ENCODE assay signal across 17 cellular contexts in the genomic region with DNA sequence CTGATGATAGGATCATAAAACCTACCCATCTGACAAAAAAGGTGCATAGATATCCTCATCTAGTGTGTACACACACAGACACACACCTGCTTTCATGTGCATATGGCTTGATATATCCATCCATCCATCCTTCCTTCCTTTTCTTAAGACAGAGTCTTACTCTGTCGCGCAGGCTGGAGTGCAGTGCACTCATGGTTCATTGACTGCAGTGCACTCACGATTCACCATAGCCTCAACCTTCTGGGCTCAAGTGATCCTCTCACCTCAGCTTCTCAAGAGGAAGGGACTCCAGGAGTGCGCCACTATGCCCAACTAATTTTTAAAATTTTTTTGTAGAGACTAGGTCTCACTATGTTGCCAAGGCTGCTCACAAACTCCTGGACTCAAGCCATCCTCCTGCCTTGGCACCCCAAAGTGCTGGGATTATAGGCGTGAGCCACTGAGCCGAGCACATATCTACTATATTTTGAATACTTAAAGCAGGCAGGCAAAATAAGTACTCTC. TPM values are rescaled to one million over a fixed set of nuclear protein-coding genes. Genes with fewer than 3 reads are reported as not detected.
DNase-seq lines count a peak whose midpoint lies in the region; ATAC-seq and TF ChIP-seq lines count a peak whose summit lies in the region.
"Had no signal": no experiment of that assay in that cellular context is flagged by ENCODE, and none has a peak within 500 bp of the region (broad histone marks: within the 10 kb centered on the region; RNA-seq: fewer than 3 reads in every experiment).

No MANE protein-coding gene starts in this region.

- H3K27ac ChIP-seq in CD4-positive, CD25-positive, alpha-beta regulatory T cell (ENCODE audit: insufficient read depth, low read length, poor library complexity, severe bottlenecking), result no peak overlapping the region
- no peak overlapping the region for H3K27ac ChIP-seq in CD8-positive, alpha-beta memory T cell (ENCODE audit: low read depth, low read length)
- no peak overlapping the region for H3K27ac ChIP-seq in naive thymus-derived CD4-positive, alpha-beta T cell (ENCODE audit: low read depth, low read length)
- no peak overlapping the region for H3K27ac ChIP-seq in aorta (ENCODE audit: low read depth in 1 of 2, low read length in 2 of 2)
- H3K27ac ChIP-seq: HL-60 had no signal

- no peaks in the 10 kb centered on the region for H3K9me3 ChIP-seq in CD4-positive, CD25-positive, alpha-beta regulatory T cell (ENCODE audit: control insufficient read depth in 2 of 2, low read length in 2 of 2)
- H3K9me3 ChIP-seq in CD8-positive, alpha-beta memory T cell (ENCODE audit: low read length), result no peaks in the 10 kb centered on the region
- no peaks in the 10 kb centered on the region for H3K9me3 ChIP-seq in naive thymus-derived CD4-positive, alpha-beta T cell (ENCODE audit: control insufficient read depth in 2 of 3, low read length in 3 of 3)
- no peaks in the 10 kb centered on the region for H3K9me3 ChIP-seq in aorta (ENCODE audit: control insufficient read depth, low read length)

- H3K4me3 ChIP-seq in CD4-positive, CD25-positive, alpha-beta regulatory T cell (ENCODE audit: low read depth, low read length), result no peak overlapping the region
- H3K4me3 ChIP-seq in CD8-positive, alpha-beta memory T cell (ENCODE audit: low read length), result no peak overlapping the region
- no peak overlapping the region for H3K4me3 ChIP-seq in naive thymus-derived CD4-positive, alpha-beta T cell (ENCODE audit: low read length)
- H3K4me3 ChIP-seq in aorta (ENCODE audit: low read length in 2 of 2), result no peak overlapping the region

- no peak overlapping the region for H3K4me3 Mint-ChIP-seq in CD4-positive, CD25-positive, alpha-beta regulatory T cell
- H3K4me3 Mint-ChIP-seq in CD8-positive, alpha-beta memory T cell, result no peak overlapping the region
- no peak overlapping the region for H3K4me3 Mint-ChIP-seq in WTC11
- peak overlapping the region in 1 of 10 donors; percentile 7 for H3K4me3 Mint-ChIP-seq in naive thymus-derived CD4-positive, alpha-beta T cell

- peaks cover 33% of the 10 kb centered on the region for H3K36me3 ChIP-seq in CD4-positive, CD25-positive, alpha-beta regulatory T cell (ENCODE audit: control insufficient read depth, insufficient read depth, low read length)
- peaks cover 18% of the 10 kb centered on the region for H3K36me3 ChIP-seq in CD8-positive, alpha-beta memory T cell (ENCODE audit: insufficient read depth, low read length)
- H3K36me3 ChIP-seq in naive thymus-derived CD4-positive, alpha-beta T cell (ENCODE audit: control insufficient read depth in 2 of 3, insufficient read depth in 3 of 3, low read length in 3 of 3), result peaks cover 5 to 36% (median 6%) of the 10 kb centered on the region in 3 experiments
- peaks cover 0 to 5% of the 10 kb centered on the region in 2 donors for H3K36me3 ChIP-seq in aorta (ENCODE audit: control insufficient read depth in 1 of 2, insufficient read depth in 2 of 2, low read length in 1 of 2)

- POLR2A ChIA-PET in CD8-positive, alpha-beta memory T cell (lab: Charles Lee), result no interaction called here
- POLR2A ChIA-PET in WTC11 (lab: Charles Lee), result no interaction called here
- POLR2A ChIA-PET in naive thymus-derived CD4-positive, alpha-beta T cell (lab: Charles Lee), result interaction anchor here (1.0 kb wide), 1 partner anchor 13 kb away, joined by 3 read pairs; no protein-coding TSS in a partner anchor

- intact Hi-C loops in naive thymus-derived CD4-positive, alpha-beta T cell (cut with micrococcal nuclease), result no loop called here
- intact Hi-C loops in aorta (cut with DNase I), result no loop called here

- no peak for DNase-seq in CD4-positive, CD25-positive, alpha-beta regulatory T cell
- DNase-seq in CD8-positive, alpha-beta memory T cell, result no peak
- DNase-seq in WTC11 (ENCODE audit: low spot score), result no peak
- no peak for DNase-seq in naive thymus-derived CD4-positive, alpha-beta T cell
- DNase-seq in hepatic stellate cell (ENCODE audit: low spot score), result no peak
- DNase-seq in activated effector memory CD4-positive, alpha-beta T cell treated with Interleukin-2 at 50 U/mL for 16 hours, result no peak
- no peak for DNase-seq in aorta
- DNase-seq: activated CD4-positive, CD25-positive, alpha-beta regulatory T cell; dermis blood vessel endothelial cell; GF-D8; KG1; NCI-H1092; NCI-H526; SHP77; stimulated activated CD4-positive, alpha-beta T cell treated with anti-CD3 and anti-CD28 coated beads, Interleukin-2, amount 100 ng/mL, for 24 hours; T-helper 1 cell had no signal

- H3K27me3 ChIP-seq in CD4-positive, CD25-positive, alpha-beta regulatory T cell (ENCODE audit: control insufficient read depth, insufficient read depth, low read length), result no peaks in the 10 kb centered on the region
- H3K27me3 ChIP-seq in CD8-positive, alpha-beta memory T cell (ENCODE audit: insufficient read depth, low read length, poor library complexity, severe bottlenecking), result no peaks in the 10 kb centered on the region
- H3K27me3 ChIP-seq in naive thymus-derived CD4-positive, alpha-beta T cell (ENCODE audit: control insufficient read depth in 2 of 2, insufficient read depth in 2 of 2, low read length in 2 of 2), result no peaks in the 10 kb centered on the region
- no peaks in the 10 kb centered on the region for H3K27me3 ChIP-seq in aorta (ENCODE audit: control insufficient read depth in 1 of 2, insufficient read depth in 2 of 2, low read length in 1 of 2)

- WGBS in aorta, 2 donors, result 30% methylated on average over 6 of the region's 6 CpGs

- CTCF ChIA-PET in CD8-positive, alpha-beta memory T cell (lab: Charles Lee), result no interaction called here
- CTCF ChIA-PET in WTC11 (lab: Charles Lee), result interaction anchor here (0.5 kb wide), 1 partner anchor 111 kb away, joined by 3 read pairs; no protein-coding TSS in a partner anchor
- CTCF ChIA-PET in naive thymus-derived CD4-positive, alpha-beta T cell (lab: Charles Lee), result no interaction called here

- H3K27ac Mint-ChIP-seq in CD4-positive, CD25-positive, alpha-beta regulatory T cell, result peak overlapping the region in 2 of 3 donors; percentile 23 to 68
- H3K27ac Mint-ChIP-seq in CD8-positive, alpha-beta memory T cell, result peak overlapping the region in 7 of 8 donors; percentile 22 to 96 (median 51)
- H3K27ac Mint-ChIP-seq in WTC11, result peak overlapping the region; percentile 42
- peak overlapping the region in 8 of 9 donors; percentile 28 to 90 (median 62) for H3K27ac Mint-ChIP-seq in naive thymus-derived CD4-positive, alpha-beta T cell

- H3K9me3 Mint-ChIP-seq in CD4-positive, CD25-positive, alpha-beta regulatory T cell, result no peaks in the 10 kb centered on the region
- H3K9me3 Mint-ChIP-seq in CD8-positive, alpha-beta memory T cell, result no peaks in the 10 kb centered on the region
- no peaks in the 10 kb centered on the region for H3K9me3 Mint-ChIP-seq in WTC11
- no peaks in the 10 kb centered on the region for H3K9me3 Mint-ChIP-seq in naive thymus-derived CD4-positive, alpha-beta T cell

- H3K27me3 Mint-ChIP-seq in CD4-positive, CD25-positive, alpha-beta regulatory T cell, result no peaks in the 10 kb centered on the region
- H3K27me3 Mint-ChIP-seq in CD8-positive, alpha-beta memory T cell, result no peaks in the 10 kb centered on the region
- H3K27me3 Mint-ChIP-seq in WTC11 (ENCODE audit: low read depth), result no peaks in the 10 kb centered on the region
- H3K27me3 Mint-ChIP-seq in naive thymus-derived CD4-positive, alpha-beta T cell, result no peaks in the 10 kb centered on the region

- H3K4me1 Mint-ChIP-seq in CD4-positive, CD25-positive, alpha-beta regulatory T cell, result peaks cover 19 to 65% (median 40%) of the 10 kb centered on the region in 4 donors
- peaks cover 52 to 70% (median 64%) of the 10 kb centered on the region in 3 donors for H3K4me1 Mint-ChIP-seq in CD8-positive, alpha-beta memory T cell
- H3K4me1 Mint-ChIP-seq in WTC11, result peaks cover 26% of the 10 kb centered on the region
- peaks cover 18 to 67% (median 60%) of the 10 kb centered on the region in 7 donors for H3K4me1 Mint-ChIP-seq in naive thymus-derived CD4-positive, alpha-beta T cell

- H3K36me3 Mint-ChIP-seq in CD4-positive, CD25-positive, alpha-beta regulatory T cell, result peaks cover 10% of the 10 kb centered on the region
- peaks cover 0 to 52% (median 10%) of the 10 kb centered on the region in 3 donors for H3K36me3 Mint-ChIP-seq in CD8-positive, alpha-beta memory T cell
- peaks cover 46% of the 10 kb centered on the region for H3K36me3 Mint-ChIP-seq in WTC11
- H3K36me3 Mint-ChIP-seq in naive thymus-derived CD4-positive, alpha-beta T cell, result peaks cover 0 to 16% (median 12%) of the 10 kb centered on the region in 5 donors

- ATAC-seq in CD4-positive, CD25-positive, alpha-beta regulatory T cell (ENCODE audit: low read depth in 2 of 2), result no peak
- ATAC-seq in WTC11 (no peak), aorta (ENCODE audit: low FRiP score) (no peak)
- ATAC-seq in naive thymus-derived CD4-positive, alpha-beta T cell, result no peak

- peaks cover 8% of the 10 kb centered on the region for H3K4me1 ChIP-seq in CD4-positive, CD25-positive, alpha-beta regulatory T cell (ENCODE audit: control insufficient read depth, insufficient read depth, low read length, poor library complexity, severe bottlenecking)
- H3K4me1 ChIP-seq in CD8-positive, alpha-beta memory T cell (ENCODE audit: insufficient read depth, low read length), result peaks cover 33% of the 10 kb centered on the region
- peaks cover 0 to 4% of the 10 kb centered on the region in 2 donors for H3K4me1 ChIP-seq in naive thymus-derived CD4-positive, alpha-beta T cell (ENCODE audit: control insufficient read depth in 2 of 2, insufficient read depth in 2 of 2, low read length in 2 of 2)
- H3K4me1 ChIP-seq in aorta (ENCODE audit: control insufficient read depth in 1 of 2, insufficient read depth in 2 of 2, low read length in 2 of 2), result peaks cover 0 to 9% of the 10 kb centered on the region in 2 donors

- TF ChIP-seq CTCF in WTC11 (IDR thresholded peaks at IDR 0.05), result no peak

RNA-seq across cellular contexts. Expression of a gene that starts 27.1 kb away (rescaled TPM):
- 61.5 TPM for total RNA-seq in CD4-positive, CD25-positive, alpha-beta regulatory T cell
- 1 to 10 TPM; 4.9 to 8.2 (median 6.5) TPM for polyA plus RNA-seq in CD4-positive, CD25-positive, alpha-beta regulatory T cell
- total RNA-seq in CD8-positive, alpha-beta memory T cell, result 10 to 100 TPM; 78.1 to 78.6 TPM
- polyA plus RNA-seq in CD8-positive, alpha-beta memory T cell, result 11.9 TPM
- 106 to 116 TPM (median 109 TPM) in 3 replicates for total RNA-seq in WTC11 (2021)
- total RNA-seq in naive thymus-derived CD4-positive, alpha-beta T cell, result 10 to 100 TPM; 51.9 to 73.2 (median 66.3) TPM
- polyA plus RNA-seq in naive thymus-derived CD4-positive, alpha-beta T cell, result 10 to 100 TPM in 1 of 2 donors, 1 to 10 TPM in 1; 9.6 to 11.0 TPM
- 10 to 100 TPM; 48.1 to 61.4 TPM for total RNA-seq in aorta
- polyA plus RNA-seq in aorta, result 10 to 100 TPM in 1 of 2 donors, 1 to 10 TPM in 1; 9.4 to 29.8 TPM

RNA-seq across cellular contexts. Expression of a gene that starts 54.2 kb away (rescaled TPM):
- total RNA-seq in CD4-positive, CD25-positive, alpha-beta regulatory T cell, result 34.3 TPM
- polyA plus RNA-seq in CD4-positive, CD25-positive, alpha-beta regulatory T cell, result 10 to 100 TPM; 55.9 to 82.0 (median 75.1) TPM
- total RNA-seq in CD8-positive, alpha-beta memory T cell, result 10 to 100 TPM; 75.1 to 77.9 TPM
- polyA plus RNA-seq in CD8-positive, alpha-beta memory T cell, result 65.6 TPM
- 50.0 to 57.8 TPM (median 50.4 TPM) in 3 replicates for total RNA-seq in WTC11 (2021)
- total RNA-seq in naive thymus-derived CD4-positive, alpha-beta T cell, result 10 to 100 TPM; 19.4 to 47.8 (median 40.5) TPM
- 10 to 100 TPM; 73.8 to 80.9 TPM for polyA plus RNA-seq in naive thymus-derived CD4-positive, alpha-beta T cell
- total RNA-seq in aorta, result 10 to 100 TPM; 29.6 to 35.8 TPM
- 10 to 100 TPM; 54.5 to 59.0 TPM for polyA plus RNA-seq in aorta

RNA-seq across cellular contexts. Expression of a gene that starts 54.5 kb away (rescaled TPM):
- total RNA-seq in CD4-positive, CD25-positive, alpha-beta regulatory T cell, result 2.7 TPM
- 1 to 10 TPM; 2.8 to 7.0 (median 5.1) TPM for polyA plus RNA-seq in CD4-positive, CD25-positive, alpha-beta regulatory T cell
- total RNA-seq in CD8-positive, alpha-beta memory T cell, result 1 to 10 TPM; 7.9 to 8.1 TPM
- 3.4 TPM for polyA plus RNA-seq in CD8-positive, alpha-beta memory T cell
- 6.0 to 6.7 TPM (median 6.0 TPM) in 3 replicates for total RNA-seq in WTC11 (2021)
- 1 to 10 TPM; 2.5 to 8.9 (median 5.2) TPM for total RNA-seq in naive thymus-derived CD4-positive, alpha-beta T cell
- 1 to 10 TPM; 5.2 to 5.5 TPM for polyA plus RNA-seq in naive thymus-derived CD4-positive, alpha-beta T cell
- 1 to 10 TPM; 2.7 to 3.2 TPM for total RNA-seq in aorta
- 1 to 10 TPM; 1.0 to 2.6 TPM for polyA plus RNA-seq in aorta
